Comparison of ENCODE assay signal across 20 cellular contexts in the genomic region with DNA sequence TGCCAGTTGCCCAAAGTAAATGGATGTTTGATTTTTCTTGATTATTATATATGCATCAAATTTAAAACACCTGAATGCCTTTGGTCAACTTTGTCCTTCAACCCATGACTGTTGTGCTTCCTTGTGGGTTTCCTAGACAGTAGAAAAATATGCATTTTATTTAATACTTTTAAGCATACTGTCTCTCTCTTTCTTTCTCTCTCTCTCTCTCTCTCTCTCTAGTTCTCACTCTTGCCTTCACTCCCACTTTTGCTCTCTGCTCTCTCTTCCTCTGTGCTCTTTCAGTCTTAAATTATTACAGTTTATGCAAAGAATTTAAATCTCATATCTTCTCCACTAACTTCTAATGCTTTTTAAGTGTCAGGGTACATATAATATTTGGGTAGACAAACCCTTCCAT.
"Had no signal": no experiment of that assay in that cellular context is flagged by ENCODE, and none has a peak within 500 bp of the region (broad histone marks: within the 10 kb centered on the region; RNA-seq: fewer than 3 reads in every experiment).

No MANE protein-coding gene starts in this region.

- H3K9me3 Mint-ChIP-seq: memory B cell; stimulated activated memory B cell treated with anti-CD40 and anti-IgM and Interleukin-4, amounts not matched to agents 10 μg/mL and 1 μg/mL and 100 μg/mL, for 72 hours; type B pancreatic cell had no signal

- H3K27ac Mint-ChIP-seq: memory B cell; stimulated activated memory B cell treated with anti-CD40 and anti-IgM and Interleukin-4, amounts not matched to agents 10 μg/mL and 1 μg/mL and 100 μg/mL, for 72 hours; type B pancreatic cell had no signal

- H3K4me1 Mint-ChIP-seq: memory B cell; stimulated activated memory B cell treated with anti-CD40 and anti-IgM and Interleukin-4, amounts not matched to agents 10 μg/mL and 1 μg/mL and 100 μg/mL, for 72 hours had no signal

- H3K27me3 Mint-ChIP-seq: memory B cell; stimulated activated memory B cell treated with anti-CD40 and anti-IgM and Interleukin-4, amounts not matched to agents 10 μg/mL and 1 μg/mL and 100 μg/mL, for 72 hours; type B pancreatic cell had no signal

- H3K4me3 ChIP-seq: lung, ovary, psoas muscle, sigmoid colon, testis, tibial artery had no signal

- H3K36me3 ChIP-seq: ovary had no signal

- H3K27me3 ChIP-seq: ovary, sigmoid colon, testis, tibial artery had no signal

- DNase-seq: cortex of kidney; hypothalamus; kidney; occipital lobe; ovary; posterior cingulate gyrus; psoas muscle; right cardiac atrium; sigmoid colon; stimulated activated CD4-positive, alpha-beta T cell treated with anti-CD3 and anti-CD28 coated beads, Interleukin-2, amount 100 ng/mL, for 24 hours; stimulated activated CD4-positive, alpha-beta T cell treated with anti-CD3 and anti-CD28 coated beads, Interleukin-4, amount 100 ng/mL, for 24 hours; stimulated activated naive CD8-positive, alpha-beta T cell treated with anti-CD3 and anti-CD28 coated beads, Interleukin-15, Interleukin-2, amounts not matched to agents 100 U/mL and 50 U/mL, for 24 hours; substantia nigra; testis; tibial artery had no signal

- H3K9me3 ChIP-seq: ovary, psoas muscle, sigmoid colon, testis, tibial artery had no signal

- H3K27ac ChIP-seq: ovary, psoas muscle, sigmoid colon, testis, tibial artery had no signal

- H3K4me3 Mint-ChIP-seq: memory B cell; stimulated activated memory B cell treated with anti-CD40 and anti-IgM and Interleukin-4, amounts not matched to agents 10 μg/mL and 1 μg/mL and 100 μg/mL, for 72 hours; type B pancreatic cell had no signal

- ATAC-seq: left lobe of liver; psoas muscle; right cardiac atrium; stimulated activated memory B cell treated with anti-CD40 and anti-IgM and Interleukin-4, amounts not matched to agents 10 μg/mL and 1 μg/mL and 100 μg/mL, for 72 hours; stimulated activated naive CD8-positive, alpha-beta T cell treated with anti-CD3 and anti-CD28 coated beads, Interleukin-15, Interleukin-2, amounts not matched to agents 100 U/mL and 50 U/mL, for 24 hours had no signal

- H3K4me1 ChIP-seq: psoas muscle, sigmoid colon, testis, tibial artery had no signal
